ENCODE assay signal across 1 cellular context in genomic region chr2:70141754-70142589, GRCh38.
TF ChIP-seq lines count a peak whose summit lies in the region.

No MANE protein-coding gene starts in this region.

TF ChIP-seq in K562, 482 proteins besides CTCF, POLR2A, EP300 and RAD21 (continued from another document and continues in another):
- no peak for TF ChIP-seq ZNF318 (IDR thresholded peaks at IDR 0.05; ENCODE audit: borderline replicate concordance in 1 of 2, low read depth in 1 of 2)
- no peak for TF ChIP-seq ZNF764 (CRISPR knock-in tag; IDR thresholded peaks at IDR 0.05; ENCODE audit: low read depth)
- TF ChIP-seq DDX20 (tag; IDR thresholded peaks at IDR 0.05; ENCODE audit: low read depth), result no peak
- TF ChIP-seq ZNF644 (tag; IDR thresholded peaks at IDR 0.05; ENCODE audit: low read depth), result no peak; the same call in 1 of the 2 replicates
- TF ChIP-seq GATA2 (CRISPR knock-in tag; IDR thresholded peaks at IDR 0.05), result no peak
- TF ChIP-seq RBM17 (IDR thresholded peaks at IDR 0.05; ENCODE audit: borderline replicate concordance, low read depth, low read length), result no peak
- TF ChIP-seq ELF2 (CRISPR knock-in tag; IDR thresholded peaks at IDR 0.05), result no peak
- 0 out of 2 replicates have a peak, but pooled peaks have one; percentile 9 for TF ChIP-seq HMG20B (CRISPR knock-in tag; IDR thresholded peaks at IDR 0.05)
- TF ChIP-seq SAP30 (IDR thresholded peaks at IDR 0.05; ENCODE audit: borderline replicate concordance, insufficient read depth, low read depth, low read length, poor library complexity, severe bottlenecking), result no peak
- TF ChIP-seq MYNN (IDR thresholded peaks at IDR 0.05), result no peak
- TF ChIP-seq MYNN (CRISPR knock-in tag; IDR thresholded peaks at IDR 0.05), result no peak
- 0 out of 2 replicates have a peak, but pooled peaks have one; percentile 9 for TF ChIP-seq JUND (IDR thresholded peaks at IDR 0.05; ENCODE audit: borderline replicate concordance, low read depth, low read length)
- TF ChIP-seq JUND (tag; IDR thresholded peaks at IDR 0.05; ENCODE audit: borderline replicate concordance, low read depth, low read length), result no peak
- TF ChIP-seq PHF20 (IDR thresholded peaks at IDR 0.05; ENCODE audit: partially characterized antibody), result no peak
- TF ChIP-seq ZBTB7A (IDR thresholded peaks at IDR 0.05; ENCODE audit: borderline replicate concordance, control insufficient read depth, low read depth, low read length), result peak; percentile 78; the same call in 1 of the 2 replicates
- no peak for TF ChIP-seq ILK (tag; IDR thresholded peaks at IDR 0.05; ENCODE audit: borderline replicate concordance, low read depth)
- no peak for TF ChIP-seq CSDE1 (IDR thresholded peaks at IDR 0.05)
- TF ChIP-seq CHD4 (IDR thresholded peaks at IDR 0.05; ENCODE audit: insufficient read depth, insufficient replicate concordance, low read depth, low read length, poor library complexity, severe bottlenecking), result no peak
- TF ChIP-seq HNRNPH1 (optimal IDR thresholded peaks at IDR 0.05; ENCODE audit: low read depth, low read length), result no peak
- TF ChIP-seq BRD9 (IDR thresholded peaks at IDR 0.05; ENCODE audit: low read depth, partially characterized antibody), result peak; percentile 56
- TF ChIP-seq ADNP (tag; IDR thresholded peaks at IDR 0.05), result no peak
- TF ChIP-seq NR4A1 (CRISPR knock-in tag; IDR thresholded peaks at IDR 0.05), result no peak
- no peak for TF ChIP-seq NR4A1 (tag; IDR thresholded peaks at IDR 0.05)
- peak; percentile 52; the same call in 1 of the 2 replicates for TF ChIP-seq THAP12 (CRISPR knock-in tag; IDR thresholded peaks at IDR 0.05)
- TF ChIP-seq SFPQ (IDR thresholded peaks at IDR 0.05; ENCODE audit: low read depth, low read length), result no peak
- TF ChIP-seq KDM2B (CRISPR knock-in tag; IDR thresholded peaks at IDR 0.05), result no peak
- no peak for TF ChIP-seq CEBPB (tag; IDR thresholded peaks at IDR 0.05)
- no peak for TF ChIP-seq RERE (CRISPR knock-in tag; IDR thresholded peaks at IDR 0.05; ENCODE audit: borderline replicate concordance)
- TF ChIP-seq RBFOX2 (IDR thresholded peaks at IDR 0.05; ENCODE audit: low read depth, low read length), result peak; percentile 88
- TF ChIP-seq BCOR (IDR thresholded peaks at IDR 0.05), result no peak
- TF ChIP-seq NFATC3 (IDR thresholded peaks at IDR 0.05), result no peak
- TF ChIP-seq PREB (CRISPR knock-in tag; IDR thresholded peaks at IDR 0.05), result no peak
- peak in 1 of 2 experiments; percentile 12; a peak in 1 of 3 replicates for TF ChIP-seq CBX3 (IDR thresholded peaks at IDR 0.05; ENCODE audit: borderline replicate concordance in 1 of 2, low read length in 2 of 2)
- no peak for TF ChIP-seq MCM7 (IDR thresholded peaks at IDR 0.05)
- TF ChIP-seq GTF2E2 (tag; IDR thresholded peaks at IDR 0.05), result no peak
- TF ChIP-seq JUN (IDR thresholded peaks at IDR 0.05; ENCODE audit: borderline replicate concordance, low read depth, low read length), result no peak
- no peak for TF ChIP-seq JUN (CRISPR knock-in tag; IDR thresholded peaks at IDR 0.05; ENCODE audit: borderline replicate concordance)
- no peak for TF ChIP-seq RNF219 (CRISPR knock-in tag; IDR thresholded peaks at IDR 0.05)
- TF ChIP-seq MBD2 (IDR thresholded peaks at IDR 0.05; ENCODE audit: borderline replicate concordance, low read depth), result no peak
- TF ChIP-seq NFE2 (IDR thresholded peaks at IDR 0.05; ENCODE audit: low read depth), result no peak
- TF ChIP-seq MIER1 (IDR thresholded peaks at IDR 0.05; ENCODE audit: low read depth), result no peak
